13 cellular contexts compared by ENCODE assay signal in the genomic region with DNA sequence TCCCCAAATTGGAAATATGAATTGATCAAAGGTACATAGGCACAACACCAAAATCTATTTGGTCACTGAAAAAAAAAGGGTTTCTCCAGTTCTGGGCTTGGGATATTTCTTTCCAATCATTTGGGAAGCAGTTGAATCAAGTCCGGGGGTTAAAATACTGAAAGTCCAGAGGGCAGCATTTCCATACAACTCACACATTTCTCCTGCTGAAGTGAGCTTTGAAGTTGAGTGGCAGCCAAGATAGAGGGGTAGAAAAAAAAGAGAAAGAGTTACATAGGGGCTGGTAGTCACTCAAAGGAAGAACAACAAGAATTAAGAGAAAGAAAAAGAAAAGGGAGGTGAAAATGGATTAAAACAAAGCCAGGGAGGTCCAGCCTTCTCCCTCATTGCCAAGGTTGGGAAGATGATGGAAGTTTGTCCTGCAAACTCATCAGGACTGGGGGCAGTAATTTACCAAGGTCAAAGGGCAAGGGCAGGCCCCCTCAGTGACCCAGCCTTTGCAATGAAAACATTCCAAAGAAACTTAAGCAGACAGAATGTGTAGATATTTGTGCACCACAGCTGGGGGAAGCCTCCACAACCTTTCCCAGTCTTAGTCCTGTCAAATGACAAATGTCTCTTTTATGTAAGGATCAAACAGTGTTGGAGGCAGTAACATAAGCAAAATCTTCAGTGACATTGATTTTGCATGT.
DNase-seq lines count a peak whose midpoint lies in the region; ATAC-seq and TF ChIP-seq lines count a peak whose summit lies in the region.
"Had no signal": no experiment of that assay in that cellular context is flagged by ENCODE, and none has a peak within 500 bp of the region (broad histone marks: within the 10 kb centered on the region; RNA-seq: fewer than 3 reads in every experiment).

No MANE protein-coding gene starts in this region.

- TF ChIP-seq CTCF in activated CD8-positive, alpha-beta T cell treated with anti-CD3 and anti-CD28 coated beads for 36 hours (IDR thresholded peaks at IDR 0.05): no peak
- no peak for TF ChIP-seq CTCF in NB4 (IDR thresholded peaks at IDR 0.05; ENCODE audit: low read depth, low read length)
- TF ChIP-seq CTCF in left lung (IDR thresholded peaks at IDR 0.05): no peak

- H3K4me3 ChIP-seq in NB4 (ENCODE audit: low read depth, low read length) (no peak overlapping the region), left lung (no peak overlapping the region)

- peaks cover 0 to 32% of the 10 kb centered on the region in 2 donors for H3K4me1 ChIP-seq in left lung

- TF ChIP-seq POLR2A in NB4 (IDR thresholded peaks at IDR 0.05; ENCODE audit: extremely low read depth, insufficient read length): no peak

- H3K27ac ChIP-seq in left lung: peak overlapping the region; percentile 5 to 83

- H3K27me3 Mint-ChIP-seq in activated CD8-positive, alpha-beta T cell treated with anti-CD3 and anti-CD28 coated beads for 36 hours: no peaks in the 10 kb centered on the region
- no peaks in the 10 kb centered on the region for H3K27me3 Mint-ChIP-seq in activated CD8-positive, alpha-beta T cell treated with anti-CD3 and anti-CD28 coated beads, Interleukin-2, amount 10 ng/mL, durations not matched to agents 7 days and 5 days (ENCODE audit: low read depth)

- CTCF ChIA-PET in activated CD8-positive, alpha-beta T cell treated with anti-CD3 and anti-CD28 coated beads for 36 hours (lab: Charles Lee): no interaction called here
- CTCF ChIA-PET in activated CD8-positive, alpha-beta T cell treated with anti-CD3 and anti-CD28 coated beads, Interleukin-2, amount 10 ng/mL, durations not matched to agents 7 days and 5 days (lab: Charles Lee): interaction anchor here (1.5 kb wide), 1 partner anchor 9 kb away, joined by 3 read pairs; no protein-coding TSS in a partner anchor

- H3K27me3 ChIP-seq in left lung: no peaks in the 10 kb centered on the region

- H3K27ac Mint-ChIP-seq in activated CD8-positive, alpha-beta T cell treated with anti-CD3 and anti-CD28 coated beads for 36 hours: peak overlapping the region; percentile 23
- H3K27ac Mint-ChIP-seq in activated CD8-positive, alpha-beta T cell treated with anti-CD3 and anti-CD28 coated beads, Interleukin-2, amount 10 ng/mL, durations not matched to agents 7 days and 5 days: no peak overlapping the region

- H3K4me1 Mint-ChIP-seq in activated CD8-positive, alpha-beta T cell treated with anti-CD3 and anti-CD28 coated beads for 36 hours (ENCODE audit: low read depth): peaks cover 41% of the 10 kb centered on the region
- H3K4me1 Mint-ChIP-seq in activated CD8-positive, alpha-beta T cell treated with anti-CD3 and anti-CD28 coated beads, Interleukin-2, amount 10 ng/mL, durations not matched to agents 7 days and 5 days (ENCODE audit: low read depth): peaks cover 26% of the 10 kb centered on the region

- H3K9me3 Mint-ChIP-seq in activated CD8-positive, alpha-beta T cell treated with anti-CD3 and anti-CD28 coated beads for 36 hours: peaks cover 2% of the 10 kb centered on the region
- no peaks in the 10 kb centered on the region for H3K9me3 Mint-ChIP-seq in activated CD8-positive, alpha-beta T cell treated with anti-CD3 and anti-CD28 coated beads, Interleukin-2, amount 10 ng/mL, durations not matched to agents 7 days and 5 days (ENCODE audit: insufficient read depth)

- H3K36me3 Mint-ChIP-seq in activated CD8-positive, alpha-beta T cell treated with anti-CD3 and anti-CD28 coated beads for 36 hours (ENCODE audit: low read depth): peaks cover 2% of the 10 kb centered on the region
- H3K36me3 Mint-ChIP-seq in activated CD8-positive, alpha-beta T cell treated with anti-CD3 and anti-CD28 coated beads, Interleukin-2, amount 10 ng/mL, durations not matched to agents 7 days and 5 days (ENCODE audit: low read depth): peaks cover 5% of the 10 kb centered on the region

- POLR2A ChIA-PET in activated CD8-positive, alpha-beta T cell treated with anti-CD3 and anti-CD28 coated beads for 36 hours (lab: Charles Lee): interaction anchor here (1.5 kb wide), 1 partner anchor 10 kb away, joined by 3 read pairs; no protein-coding TSS in a partner anchor
- POLR2A ChIA-PET in activated CD8-positive, alpha-beta T cell treated with anti-CD3 and anti-CD28 coated beads, Interleukin-2, amount 10 ng/mL, durations not matched to agents 7 days and 5 days (lab: Charles Lee): no interaction called here

- intact Hi-C loops in activated CD8-positive, alpha-beta T cell treated with anti-CD3 and anti-CD28 coated beads for 36 hours (cut with micrococcal nuclease): no loop called here
- intact Hi-C loops in left lung (cut with DNase I): no loop called here

- H3K4me3 Mint-ChIP-seq in activated CD8-positive, alpha-beta T cell treated with anti-CD3 and anti-CD28 coated beads for 36 hours: no peak overlapping the region
- H3K4me3 Mint-ChIP-seq in activated CD8-positive, alpha-beta T cell treated with anti-CD3 and anti-CD28 coated beads, Interleukin-2, amount 10 ng/mL, durations not matched to agents 7 days and 5 days: no peak overlapping the region

- H3K36me3 ChIP-seq in left lung: no peaks in the 10 kb centered on the region

- DNase-seq in activated CD8-positive, alpha-beta T cell treated with anti-CD3 and anti-CD28 coated beads for 36 hours: no peak
- DNase-seq in activated CD8-positive, alpha-beta T cell treated with anti-CD3 and anti-CD28 coated beads, Interleukin-2, amount 10 ng/mL, durations not matched to agents 7 days and 5 days: no peak
- DNase-seq in NB4 (ENCODE audit: low read depth) (peak; percentile 47), left lung (no peak), NCI-H187 (lab: John Stamatoyannopoulos, UW) (no peak), putamen (ENCODE audit: low spot score) (no peak)
- DNase-seq in stimulated activated CD8-positive, alpha-beta memory T cell treated with anti-CD3 and anti-CD28 coated beads, Interleukin-4, amount 100 ng/mL, for 48 hours: peak; percentile 21
- DNase-seq: Calu3; H7; NCI-H2107; NK-92 treated with Interleukin-12 subunit alpha and Interleukin-12 subunit beta, amount 100 ng/mL, for 24 hours had no signal

- no peak for ATAC-seq in activated CD8-positive, alpha-beta T cell treated with anti-CD3 and anti-CD28 coated beads for 36 hours
- no peak for ATAC-seq in activated CD8-positive, alpha-beta T cell treated with anti-CD3 and anti-CD28 coated beads, Interleukin-2, amount 10 ng/mL, durations not matched to agents 7 days and 5 days
- no peak for ATAC-seq in left lung
- no peak for ATAC-seq in HG03457 (IDR thresholded peaks at IDR 0.05; ENCODE audit: unreplicated experiment)
- ATAC-seq: SK-N-SH treated with all-trans-retinoic acid at 6 μM for 48 hours had no signal

- no peaks in the 10 kb centered on the region for H3K9me3 ChIP-seq in left lung

Comparison
In these comparisons a context has a peak if more than half of its experiments do, and no peak if none do; other contexts are left out.
1. DNase-seq: peak in NB4 (single experiment) and stimulated activated CD8-positive, alpha-beta memory T cell treated with anti-CD3 and anti-CD28 coated beads, Interleukin-4, amount 100 ng/mL, for 48 hours (single experiment); none in activated CD8-positive, alpha-beta T cell treated with anti-CD3 and anti-CD28 coated beads for 36 hours (single experiment), activated CD8-positive, alpha-beta T cell treated with anti-CD3 and anti-CD28 coated beads, Interleukin-2, amount 10 ng/mL, durations not matched to agents 7 days and 5 days (single experiment), left lung (0 of 2), NCI-H187 (0 of 2) and putamen (single experiment).